In the genomic region with DNA sequence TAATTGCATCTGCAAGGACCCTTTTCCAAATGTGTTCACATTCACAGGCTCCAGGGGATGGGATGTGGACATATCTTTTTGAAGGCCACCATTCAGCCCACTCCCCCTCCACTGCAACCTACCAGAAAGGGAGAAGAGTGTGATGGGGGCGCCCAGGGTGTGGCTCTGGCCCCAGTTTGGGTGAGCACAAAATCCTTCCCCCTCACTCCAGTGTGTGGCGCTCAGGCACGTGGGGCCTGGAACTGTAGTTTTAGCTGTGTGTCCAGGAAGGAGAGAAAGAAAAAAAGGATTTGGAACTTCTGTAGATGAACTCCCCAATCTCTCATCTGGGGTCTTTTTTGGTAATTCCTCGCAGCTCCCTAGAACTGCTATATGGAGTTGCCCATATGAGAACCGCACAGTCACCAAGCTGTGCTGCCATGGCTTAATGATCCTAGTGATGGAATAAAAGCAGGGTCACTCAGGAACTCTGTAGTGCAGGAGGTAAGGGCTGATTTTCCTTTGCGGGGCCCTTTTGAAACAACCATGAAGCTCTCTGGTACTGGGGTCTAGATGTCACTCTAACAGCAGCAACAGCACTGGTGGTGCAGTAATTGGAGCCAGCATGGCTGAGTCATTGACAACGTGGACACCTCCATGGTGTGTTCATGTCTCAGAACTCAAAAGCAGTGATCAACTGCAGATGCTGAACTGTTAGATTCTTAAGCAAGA, we compare ENCODE assay signal across 2 cellular contexts.
TF ChIP-seq lines count a peak whose summit lies in the region.

No MANE protein-coding gene starts in this region.

TF ChIP-seq in SK-N-SH treated with all-trans-retinoic acid at 6 μM for 48 hours, 23 proteins besides CTCF, POLR2A, EP300 and RAD21:
- TF ChIP-seq, protein P1, sequence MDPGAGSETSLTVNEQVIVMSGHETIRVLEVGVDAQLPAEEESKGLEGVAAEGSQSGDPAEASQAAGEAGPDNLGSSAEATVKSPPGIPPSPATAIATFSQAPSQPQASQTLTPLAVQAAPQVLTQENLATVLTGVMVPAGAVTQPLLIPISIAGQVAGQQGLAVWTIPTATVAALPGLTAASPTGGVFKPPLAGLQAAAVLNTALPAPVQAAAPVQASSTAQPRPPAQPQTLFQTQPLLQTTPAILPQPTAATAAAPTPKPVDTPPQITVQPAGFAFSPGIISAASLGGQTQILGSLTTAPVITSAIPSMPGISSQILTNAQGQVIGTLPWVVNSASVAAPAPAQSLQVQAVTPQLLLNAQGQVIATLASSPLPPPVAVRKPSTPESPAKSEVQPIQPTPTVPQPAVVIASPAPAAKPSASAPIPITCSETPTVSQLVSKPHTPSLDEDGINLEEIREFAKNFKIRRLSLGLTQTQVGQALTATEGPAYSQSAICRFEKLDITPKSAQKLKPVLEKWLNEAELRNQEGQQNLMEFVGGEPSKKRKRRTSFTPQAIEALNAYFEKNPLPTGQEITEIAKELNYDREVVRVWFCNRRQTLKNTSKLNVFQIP (CRISPR knock-in tag; IDR thresholded peaks at IDR 0.05; ENCODE audit: borderline replicate concordance, low read depth), result no peak
- TF ChIP-seq TCF4 (CRISPR knock-in tag; IDR thresholded peaks at IDR 0.05; ENCODE audit: borderline replicate concordance) (no peak), ZFP30 (CRISPR knock-in tag; IDR thresholded peaks at IDR 0.05) (no peak), GLIS3 (CRISPR knock-in tag; IDR thresholded peaks at IDR 0.05) (no peak), CSDC2 (CRISPR knock-in tag; IDR thresholded peaks at IDR 0.05) (no peak), PPARA (CRISPR knock-in tag; IDR thresholded peaks at IDR 0.05; ENCODE audit: borderline replicate concordance) (no peak), SNAI2 (CRISPR knock-in tag; IDR thresholded peaks at IDR 0.05) (no peak), ISL1 (CRISPR knock-in tag; IDR thresholded peaks at IDR 0.05) (no peak), RARB (CRISPR knock-in tag; IDR thresholded peaks at IDR 0.05) (no peak), ZNF565 (CRISPR knock-in tag; conservative IDR thresholded peaks at IDR 0.05; ENCODE audit: low read depth) (no peak), ARNTL (CRISPR knock-in tag; IDR thresholded peaks at IDR 0.05; ENCODE audit: borderline replicate concordance, low read depth) (no peak), ESRRG (CRISPR knock-in tag; IDR thresholded peaks at IDR 0.05) (no peak)
- TF ChIP-seq, protein P2, sequence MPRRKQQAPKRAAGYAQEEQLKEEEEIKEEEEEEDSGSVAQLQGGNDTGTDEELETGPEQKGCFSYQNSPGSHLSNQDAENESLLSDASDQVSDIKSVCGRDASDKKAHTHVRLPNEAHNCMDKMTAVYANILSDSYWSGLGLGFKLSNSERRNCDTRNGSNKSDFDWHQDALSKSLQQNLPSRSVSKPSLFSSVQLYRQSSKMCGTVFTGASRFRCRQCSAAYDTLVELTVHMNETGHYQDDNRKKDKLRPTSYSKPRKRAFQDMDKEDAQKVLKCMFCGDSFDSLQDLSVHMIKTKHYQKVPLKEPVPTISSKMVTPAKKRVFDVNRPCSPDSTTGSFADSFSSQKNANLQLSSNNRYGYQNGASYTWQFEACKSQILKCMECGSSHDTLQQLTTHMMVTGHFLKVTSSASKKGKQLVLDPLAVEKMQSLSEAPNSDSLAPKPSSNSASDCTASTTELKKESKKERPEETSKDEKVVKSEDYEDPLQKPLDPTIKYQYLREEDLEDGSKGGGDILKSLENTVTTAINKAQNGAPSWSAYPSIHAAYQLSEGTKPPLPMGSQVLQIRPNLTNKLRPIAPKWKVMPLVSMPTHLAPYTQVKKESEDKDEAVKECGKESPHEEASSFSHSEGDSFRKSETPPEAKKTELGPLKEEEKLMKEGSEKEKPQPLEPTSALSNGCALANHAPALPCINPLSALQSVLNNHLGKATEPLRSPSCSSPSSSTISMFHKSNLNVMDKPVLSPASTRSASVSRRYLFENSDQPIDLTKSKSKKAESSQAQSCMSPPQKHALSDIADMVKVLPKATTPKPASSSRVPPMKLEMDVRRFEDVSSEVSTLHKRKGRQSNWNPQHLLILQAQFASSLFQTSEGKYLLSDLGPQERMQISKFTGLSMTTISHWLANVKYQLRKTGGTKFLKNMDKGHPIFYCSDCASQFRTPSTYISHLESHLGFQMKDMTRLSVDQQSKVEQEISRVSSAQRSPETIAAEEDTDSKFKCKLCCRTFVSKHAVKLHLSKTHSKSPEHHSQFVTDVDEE (CRISPR knock-in tag; IDR thresholded peaks at IDR 0.05), result no peak
- TF ChIP-seq, protein P3, sequence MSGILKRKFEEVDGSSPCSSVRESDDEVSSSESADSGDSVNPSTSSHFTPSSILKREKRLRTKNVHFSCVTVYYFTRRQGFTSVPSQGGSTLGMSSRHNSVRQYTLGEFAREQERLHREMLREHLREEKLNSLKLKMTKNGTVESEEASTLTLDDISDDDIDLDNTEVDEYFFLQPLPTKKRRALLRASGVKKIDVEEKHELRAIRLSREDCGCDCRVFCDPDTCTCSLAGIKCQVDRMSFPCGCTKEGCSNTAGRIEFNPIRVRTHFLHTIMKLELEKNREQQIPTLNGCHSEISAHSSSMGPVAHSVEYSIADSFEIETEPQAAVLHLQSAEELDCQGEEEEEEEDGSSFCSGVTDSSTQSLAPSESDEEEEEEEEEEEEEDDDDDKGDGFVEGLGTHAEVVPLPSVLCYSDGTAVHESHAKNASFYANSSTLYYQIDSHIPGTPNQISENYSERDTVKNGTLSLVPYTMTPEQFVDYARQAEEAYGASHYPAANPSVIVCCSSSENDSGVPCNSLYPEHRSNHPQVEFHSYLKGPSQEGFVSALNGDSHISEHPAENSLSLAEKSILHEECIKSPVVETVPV (CRISPR knock-in tag; IDR thresholded peaks at IDR 0.05), result no peak

TF ChIP-seq in SK-N-SH, 30 proteins besides CTCF, POLR2A, EP300 and RAD21:
- TF ChIP-seq FOSL2 (IDR thresholded peaks at IDR 0.05; ENCODE audit: borderline replicate concordance, low read depth), result no peak
- TF ChIP-seq, protein P4, sequence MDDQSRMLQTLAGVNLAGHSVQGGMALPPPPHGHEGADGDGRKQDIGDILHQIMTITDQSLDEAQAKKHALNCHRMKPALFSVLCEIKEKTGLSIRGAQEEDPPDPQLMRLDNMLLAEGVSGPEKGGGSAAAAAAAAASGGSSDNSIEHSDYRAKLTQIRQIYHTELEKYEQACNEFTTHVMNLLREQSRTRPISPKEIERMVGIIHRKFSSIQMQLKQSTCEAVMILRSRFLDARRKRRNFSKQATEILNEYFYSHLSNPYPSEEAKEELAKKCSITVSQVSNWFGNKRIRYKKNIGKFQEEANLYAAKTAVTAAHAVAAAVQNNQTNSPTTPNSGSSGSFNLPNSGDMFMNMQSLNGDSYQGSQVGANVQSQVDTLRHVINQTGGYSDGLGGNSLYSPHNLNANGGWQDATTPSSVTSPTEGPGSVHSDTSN (IDR thresholded peaks at IDR 0.05), result no peak
- no peak for TF ChIP-seq SIN3A (IDR thresholded peaks at IDR 0.05; ENCODE audit: borderline replicate concordance, low read depth, low read length)
